8 cellular contexts compared by ENCODE assay signal in the genomic region with DNA sequence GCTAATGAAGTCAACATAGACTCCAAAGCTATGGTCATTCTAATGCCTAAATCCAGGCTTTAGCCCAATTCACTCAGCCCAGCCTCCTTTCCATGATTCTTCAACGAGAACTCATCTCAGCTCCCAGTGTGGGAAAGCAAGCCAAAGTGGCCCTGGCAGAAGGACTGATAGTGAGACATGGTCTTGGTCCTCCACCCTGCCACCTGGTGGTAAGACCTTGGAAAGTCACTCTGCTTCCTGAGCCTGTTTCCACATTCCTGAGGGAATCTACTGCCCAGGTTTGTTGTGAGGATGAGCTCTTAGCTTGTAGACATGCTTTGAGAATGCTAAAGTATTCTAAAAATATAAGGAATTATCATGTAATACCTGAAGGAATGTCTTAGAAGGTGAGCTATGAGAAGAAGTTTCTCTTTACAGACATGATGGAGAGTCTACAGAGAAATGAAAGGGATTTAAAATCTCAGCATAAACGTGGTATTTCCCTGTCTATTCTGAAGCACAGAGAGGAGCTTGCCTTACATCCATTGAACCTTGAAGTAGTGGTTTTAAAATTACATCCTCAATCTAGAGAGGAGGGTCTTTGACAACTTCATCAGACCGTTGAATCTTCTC.
DNase-seq lines count a peak whose midpoint lies in the region; ATAC-seq and TF ChIP-seq lines count a peak whose summit lies in the region.

No MANE protein-coding gene starts in this region.

- H3K4me1 ChIP-seq in GM23248 (ENCODE audit: insufficient read depth), result no peaks in the 10 kb centered on the region
- no peaks in the 10 kb centered on the region for H3K4me1 ChIP-seq in ovary (ENCODE audit: insufficient read depth)

- ATAC-seq in HG02840 (IDR thresholded peaks at IDR 0.05; ENCODE audit: low FRiP score, unreplicated experiment), result no peak

- no peaks in the 10 kb centered on the region for H3K9me3 ChIP-seq in GM23248 (ENCODE audit: low read depth)
- no peaks in the 10 kb centered on the region for H3K9me3 ChIP-seq in ovary

- H4K20me1 ChIP-seq in GM23248 (ENCODE audit: insufficient read depth), result no peaks in the 10 kb centered on the region

- intact Hi-C loops in ovary (cut with DNase I), result no loop called here

- no peak for TF ChIP-seq POLR2A in ovary (IDR thresholded peaks at IDR 0.05)

- no peaks in the 10 kb centered on the region for H3K79me2 ChIP-seq in GM23248 (ENCODE audit: insufficient read depth)

- H3K4me3 ChIP-seq in GM23248 (no peak overlapping the region), foreskin fibroblast (ENCODE audit: low read depth in 1 of 2, low read length in 2 of 2) (no peak overlapping the region), ovary (no peak overlapping the region)

- WGBS in GM23248 (ENCODE audit: low coverage in 1 of 2, low lambda C conversion rate in 2 of 2, missing lambda C conversion rate in 2 of 2), 2 experiments, result 24% methylated on average over 3 of the region's 3 CpGs
- 42 to 47% (median 45%) methylated on average over 3 of the region's 3 CpGs for WGBS in ovary, 3 donors

- H3K27me3 ChIP-seq in GM23248 (replicated peaks; ENCODE audit: insufficient read depth), result no peaks in the 10 kb centered on the region; the same call in 1 of the 2 replicates
- no peaks in the 10 kb centered on the region for H3K27me3 ChIP-seq in ovary

- H3K27ac ChIP-seq in GM23248, result no peak overlapping the region
- no peak overlapping the region for H3K27ac ChIP-seq in VCaP
- no peak overlapping the region for H3K27ac ChIP-seq in ovary

- in situ Hi-C loops in GM23248 (cut with MboI), result no loop called here

- no peak overlapping the region for H2AFZ ChIP-seq in GM23248

- no peaks in the 10 kb centered on the region for H3F3A ChIP-seq in GM23248 (ENCODE audit: insufficient read depth)

- H3K9me2 ChIP-seq in GM23248 (ENCODE audit: insufficient read depth), result no peaks in the 10 kb centered on the region

- H3K36me3 ChIP-seq in GM23248 (ENCODE audit: low read depth) (no peaks in the 10 kb centered on the region), ovary (no peaks in the 10 kb centered on the region)

- H3K9ac ChIP-seq in GM23248, result no peak overlapping the region

- TF ChIP-seq EP300 in ovary (IDR thresholded peaks at IDR 0.05), result no peak

- TF ChIP-seq CTCF in VCaP (conservative IDR thresholded peaks at IDR 0.05) (peak; percentile 90), foreskin fibroblast (IDR thresholded peaks at IDR 0.05; ENCODE audit: low read depth, low read length) (peak; percentile 86), ovary (IDR thresholded peaks at IDR 0.05) (no peak)

- DNase-seq in activated naive CD4-positive, alpha-beta T cell treated with Interleukin-2 at 50 U/mL for 16 hours, result peak; percentile 3
- DNase-seq in activated naive CD4-positive, alpha-beta T cell treated with anti-CD3 and anti-CD28 coated beads, Interleukin-2, amount 50 U/mL, for 16 hours, result no peak
- peak; percentile 79 for DNase-seq in GM23248
- peak; percentile 53 for DNase-seq in NCI-H146 (lab: John Stamatoyannopoulos, UW)
- DNase-seq in foreskin fibroblast, result peak; percentile 14 to 55
- DNase-seq in ovary, result peak in 4 of 5 donors; percentile 18 to 38 (median 19)

- H3K4me2 ChIP-seq in GM23248 (ENCODE audit: unreplicated experiment), result no peak overlapping the region

Comparison
In these comparisons a context has a peak if more than half of its experiments do, and no peak if none do; other contexts are left out.
1. CTCF ChIP-seq: peak in VCaP (single experiment) and foreskin fibroblast (single experiment); none in ovary (0 of 3).